Comparison of ENCODE assay signal across 1 cellular context in the genomic region with DNA sequence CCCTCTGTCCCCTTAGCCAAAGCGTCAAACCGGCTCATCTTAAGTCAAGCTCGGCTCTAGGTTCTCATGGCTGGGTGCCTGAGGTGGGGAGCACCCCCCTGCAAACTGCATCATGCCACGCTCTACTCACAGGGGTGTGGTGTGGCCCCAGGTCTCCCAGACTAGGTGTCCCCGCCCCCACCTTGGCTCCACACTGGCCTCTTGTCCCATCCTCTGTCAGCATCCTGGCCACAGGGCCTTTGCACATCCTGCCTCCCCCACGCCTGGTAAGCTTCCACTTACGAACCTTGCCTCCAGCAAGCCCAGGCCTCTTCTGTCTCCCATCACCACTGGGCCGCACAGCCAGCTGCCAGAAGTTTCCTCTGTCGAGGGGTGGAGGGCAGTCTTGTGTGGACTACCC.
TF ChIP-seq lines count a peak whose summit lies in the region.

No MANE protein-coding gene starts in this region.

TF ChIP-seq in WTC11, 78 proteins besides CTCF, POLR2A, EP300 and RAD21 (continued from another document):
- TF ChIP-seq, protein P1, sequence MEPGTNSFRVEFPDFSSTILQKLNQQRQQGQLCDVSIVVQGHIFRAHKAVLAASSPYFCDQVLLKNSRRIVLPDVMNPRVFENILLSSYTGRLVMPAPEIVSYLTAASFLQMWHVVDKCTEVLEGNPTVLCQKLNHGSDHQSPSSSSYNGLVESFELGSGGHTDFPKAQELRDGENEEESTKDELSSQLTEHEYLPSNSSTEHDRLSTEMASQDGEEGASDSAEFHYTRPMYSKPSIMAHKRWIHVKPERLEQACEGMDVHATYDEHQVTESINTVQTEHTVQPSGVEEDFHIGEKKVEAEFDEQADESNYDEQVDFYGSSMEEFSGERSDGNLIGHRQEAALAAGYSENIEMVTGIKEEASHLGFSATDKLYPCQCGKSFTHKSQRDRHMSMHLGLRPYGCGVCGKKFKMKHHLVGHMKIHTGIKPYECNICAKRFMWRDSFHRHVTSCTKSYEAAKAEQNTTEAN (CRISPR knock-in tag; IDR thresholded peaks at IDR 0.05): no peak
- no peak for TF ChIP-seq TCF7 (CRISPR knock-in tag; IDR thresholded peaks at IDR 0.05; ENCODE audit: low read depth)
- no peak for TF ChIP-seq ZNF232 (CRISPR knock-in tag; IDR thresholded peaks at IDR 0.05)
- TF ChIP-seq ZNF317 (CRISPR knock-in tag; IDR thresholded peaks at IDR 0.05; ENCODE audit: borderline replicate concordance, low read depth): no peak
- no peak for TF ChIP-seq E2F1 (CRISPR knock-in tag; IDR thresholded peaks at IDR 0.05)
- TF ChIP-seq, protein P2, sequence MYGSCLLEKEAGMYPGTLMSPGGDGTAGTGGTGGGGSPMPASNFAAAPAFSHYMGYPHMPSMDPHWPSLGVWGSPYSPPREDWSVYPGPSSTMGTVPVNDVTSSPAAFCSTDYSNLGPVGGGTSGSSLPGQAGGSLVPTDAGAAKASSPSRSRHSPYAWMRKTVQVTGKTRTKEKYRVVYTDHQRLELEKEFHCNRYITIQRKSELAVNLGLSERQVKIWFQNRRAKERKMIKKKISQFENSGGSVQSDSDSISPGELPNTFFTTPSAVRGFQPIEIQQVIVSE (CRISPR knock-in tag; IDR thresholded peaks at IDR 0.05; ENCODE audit: borderline replicate concordance): no peak
- no peak for TF ChIP-seq JAZF1 (CRISPR knock-in tag; IDR thresholded peaks at IDR 0.05)
- TF ChIP-seq ERG (CRISPR knock-in tag; IDR thresholded peaks at IDR 0.05): 0 out of 2 replicates have a peak, but pooled peaks have one; percentile 15
- TF ChIP-seq AFF4 (CRISPR knock-in tag; IDR thresholded peaks at IDR 0.05; ENCODE audit: borderline replicate concordance): no peak
- TF ChIP-seq ZNF219 (CRISPR knock-in tag; IDR thresholded peaks at IDR 0.05; ENCODE audit: borderline replicate concordance): no peak
- TF ChIP-seq CREM (CRISPR knock-in tag; IDR thresholded peaks at IDR 0.05): no peak
- no peak for TF ChIP-seq NFE2L1 (CRISPR knock-in tag; IDR thresholded peaks at IDR 0.05)
- no peak for TF ChIP-seq OVOL2 (CRISPR knock-in tag; IDR thresholded peaks at IDR 0.05; ENCODE audit: borderline replicate concordance)
- TF ChIP-seq NR2C2 (CRISPR knock-in tag; IDR thresholded peaks at IDR 0.05): no peak
- no peak for TF ChIP-seq TP53 (CRISPR knock-in tag; IDR thresholded peaks at IDR 0.05)
- TF ChIP-seq, protein P3, sequence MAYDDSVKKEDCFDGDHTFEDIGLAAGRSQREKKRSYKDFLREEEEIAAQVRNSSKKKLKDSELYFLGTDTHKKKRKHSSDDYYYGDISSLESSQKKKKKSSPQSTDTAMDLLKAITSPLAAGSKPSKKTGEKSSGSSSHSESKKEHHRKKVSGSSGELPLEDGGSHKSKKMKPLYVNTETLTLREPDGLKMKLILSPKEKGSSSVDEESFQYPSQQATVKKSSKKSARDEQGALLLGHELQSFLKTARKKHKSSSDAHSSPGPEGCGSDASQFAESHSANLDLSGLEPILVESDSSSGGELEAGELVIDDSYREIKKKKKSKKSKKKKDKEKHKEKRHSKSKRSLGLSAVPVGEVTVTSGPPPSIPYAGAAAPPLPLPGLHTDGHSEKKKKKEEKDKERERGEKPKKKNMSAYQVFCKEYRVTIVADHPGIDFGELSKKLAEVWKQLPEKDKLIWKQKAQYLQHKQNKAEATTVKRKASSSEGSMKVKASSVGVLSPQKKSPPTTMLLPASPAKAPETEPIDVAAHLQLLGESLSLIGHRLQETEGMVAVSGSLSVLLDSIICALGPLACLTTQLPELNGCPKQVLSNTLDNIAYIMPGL (CRISPR knock-in tag; IDR thresholded peaks at IDR 0.05): no peak
- no peak for TF ChIP-seq RELA (CRISPR knock-in tag; IDR thresholded peaks at IDR 0.05; ENCODE audit: borderline replicate concordance)
- TF ChIP-seq, protein P4, sequence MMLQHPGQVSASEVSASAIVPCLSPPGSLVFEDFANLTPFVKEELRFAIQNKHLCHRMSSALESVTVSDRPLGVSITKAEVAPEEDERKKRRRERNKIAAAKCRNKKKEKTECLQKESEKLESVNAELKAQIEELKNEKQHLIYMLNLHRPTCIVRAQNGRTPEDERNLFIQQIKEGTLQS (CRISPR knock-in tag; conservative IDR thresholded peaks at IDR 0.05): no peak
- peak; percentile 97 for TF ChIP-seq GTF2I (CRISPR knock-in tag; conservative IDR thresholded peaks at IDR 0.05)
- no peak for TF ChIP-seq ZNF416 (CRISPR knock-in tag; IDR thresholded peaks at IDR 0.05)
- TF ChIP-seq TEAD1 (CRISPR knock-in tag; IDR thresholded peaks at IDR 0.05): no peak
- no peak for TF ChIP-seq CREB1 (CRISPR knock-in tag; IDR thresholded peaks at IDR 0.05)
- TF ChIP-seq ZMAT4 (CRISPR knock-in tag; IDR thresholded peaks at IDR 0.05): no peak
- no peak for TF ChIP-seq ZNF263 (CRISPR knock-in tag; IDR thresholded peaks at IDR 0.05; ENCODE audit: low read depth)
- TF ChIP-seq MXD4 (CRISPR knock-in tag; IDR thresholded peaks at IDR 0.05; ENCODE audit: borderline replicate concordance): no peak
- no peak for TF ChIP-seq KAT7 (CRISPR knock-in tag; IDR thresholded peaks at IDR 0.05; ENCODE audit: borderline replicate concordance)
- TF ChIP-seq, protein P5, sequence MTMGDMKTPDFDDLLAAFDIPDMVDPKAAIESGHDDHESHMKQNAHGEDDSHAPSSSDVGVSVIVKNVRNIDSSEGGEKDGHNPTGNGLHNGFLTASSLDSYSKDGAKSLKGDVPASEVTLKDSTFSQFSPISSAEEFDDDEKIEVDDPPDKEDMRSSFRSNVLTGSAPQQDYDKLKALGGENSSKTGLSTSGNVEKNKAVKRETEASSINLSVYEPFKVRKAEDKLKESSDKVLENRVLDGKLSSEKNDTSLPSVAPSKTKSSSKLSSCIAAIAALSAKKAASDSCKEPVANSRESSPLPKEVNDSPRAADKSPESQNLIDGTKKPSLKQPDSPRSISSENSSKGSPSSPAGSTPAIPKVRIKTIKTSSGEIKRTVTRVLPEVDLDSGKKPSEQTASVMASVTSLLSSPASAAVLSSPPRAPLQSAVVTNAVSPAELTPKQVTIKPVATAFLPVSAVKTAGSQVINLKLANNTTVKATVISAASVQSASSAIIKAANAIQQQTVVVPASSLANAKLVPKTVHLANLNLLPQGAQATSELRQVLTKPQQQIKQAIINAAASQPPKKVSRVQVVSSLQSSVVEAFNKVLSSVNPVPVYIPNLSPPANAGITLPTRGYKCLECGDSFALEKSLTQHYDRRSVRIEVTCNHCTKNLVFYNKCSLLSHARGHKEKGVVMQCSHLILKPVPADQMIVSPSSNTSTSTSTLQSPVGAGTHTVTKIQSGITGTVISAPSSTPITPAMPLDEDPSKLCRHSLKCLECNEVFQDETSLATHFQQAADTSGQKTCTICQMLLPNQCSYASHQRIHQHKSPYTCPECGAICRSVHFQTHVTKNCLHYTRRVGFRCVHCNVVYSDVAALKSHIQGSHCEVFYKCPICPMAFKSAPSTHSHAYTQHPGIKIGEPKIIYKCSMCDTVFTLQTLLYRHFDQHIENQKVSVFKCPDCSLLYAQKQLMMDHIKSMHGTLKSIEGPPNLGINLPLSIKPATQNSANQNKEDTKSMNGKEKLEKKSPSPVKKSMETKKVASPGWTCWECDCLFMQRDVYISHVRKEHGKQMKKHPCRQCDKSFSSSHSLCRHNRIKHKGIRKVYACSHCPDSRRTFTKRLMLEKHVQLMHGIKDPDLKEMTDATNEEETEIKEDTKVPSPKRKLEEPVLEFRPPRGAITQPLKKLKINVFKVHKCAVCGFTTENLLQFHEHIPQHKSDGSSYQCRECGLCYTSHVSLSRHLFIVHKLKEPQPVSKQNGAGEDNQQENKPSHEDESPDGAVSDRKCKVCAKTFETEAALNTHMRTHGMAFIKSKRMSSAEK (CRISPR knock-in tag; IDR thresholded peaks at IDR 0.05; ENCODE audit: borderline replicate concordance): no peak
- TF ChIP-seq, protein P6, sequence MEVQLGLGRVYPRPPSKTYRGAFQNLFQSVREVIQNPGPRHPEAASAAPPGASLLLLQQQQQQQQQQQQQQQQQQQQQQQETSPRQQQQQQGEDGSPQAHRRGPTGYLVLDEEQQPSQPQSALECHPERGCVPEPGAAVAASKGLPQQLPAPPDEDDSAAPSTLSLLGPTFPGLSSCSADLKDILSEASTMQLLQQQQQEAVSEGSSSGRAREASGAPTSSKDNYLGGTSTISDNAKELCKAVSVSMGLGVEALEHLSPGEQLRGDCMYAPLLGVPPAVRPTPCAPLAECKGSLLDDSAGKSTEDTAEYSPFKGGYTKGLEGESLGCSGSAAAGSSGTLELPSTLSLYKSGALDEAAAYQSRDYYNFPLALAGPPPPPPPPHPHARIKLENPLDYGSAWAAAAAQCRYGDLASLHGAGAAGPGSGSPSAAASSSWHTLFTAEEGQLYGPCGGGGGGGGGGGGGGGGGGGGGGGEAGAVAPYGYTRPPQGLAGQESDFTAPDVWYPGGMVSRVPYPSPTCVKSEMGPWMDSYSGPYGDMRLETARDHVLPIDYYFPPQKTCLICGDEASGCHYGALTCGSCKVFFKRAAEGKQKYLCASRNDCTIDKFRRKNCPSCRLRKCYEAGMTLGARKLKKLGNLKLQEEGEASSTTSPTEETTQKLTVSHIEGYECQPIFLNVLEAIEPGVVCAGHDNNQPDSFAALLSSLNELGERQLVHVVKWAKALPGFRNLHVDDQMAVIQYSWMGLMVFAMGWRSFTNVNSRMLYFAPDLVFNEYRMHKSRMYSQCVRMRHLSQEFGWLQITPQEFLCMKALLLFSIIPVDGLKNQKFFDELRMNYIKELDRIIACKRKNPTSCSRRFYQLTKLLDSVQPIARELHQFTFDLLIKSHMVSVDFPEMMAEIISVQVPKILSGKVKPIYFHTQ (CRISPR knock-in tag; IDR thresholded peaks at IDR 0.05): no peak
- peak; percentile 30; the same call in 1 of the 2 replicates for TF ChIP-seq ZNF121 (CRISPR knock-in tag; IDR thresholded peaks at IDR 0.05)
- TF ChIP-seq GRHL2 (CRISPR knock-in tag; IDR thresholded peaks at IDR 0.05; ENCODE audit: insufficient replicate concordance, severe bottlenecking): no peak
- TF ChIP-seq, protein P7, sequence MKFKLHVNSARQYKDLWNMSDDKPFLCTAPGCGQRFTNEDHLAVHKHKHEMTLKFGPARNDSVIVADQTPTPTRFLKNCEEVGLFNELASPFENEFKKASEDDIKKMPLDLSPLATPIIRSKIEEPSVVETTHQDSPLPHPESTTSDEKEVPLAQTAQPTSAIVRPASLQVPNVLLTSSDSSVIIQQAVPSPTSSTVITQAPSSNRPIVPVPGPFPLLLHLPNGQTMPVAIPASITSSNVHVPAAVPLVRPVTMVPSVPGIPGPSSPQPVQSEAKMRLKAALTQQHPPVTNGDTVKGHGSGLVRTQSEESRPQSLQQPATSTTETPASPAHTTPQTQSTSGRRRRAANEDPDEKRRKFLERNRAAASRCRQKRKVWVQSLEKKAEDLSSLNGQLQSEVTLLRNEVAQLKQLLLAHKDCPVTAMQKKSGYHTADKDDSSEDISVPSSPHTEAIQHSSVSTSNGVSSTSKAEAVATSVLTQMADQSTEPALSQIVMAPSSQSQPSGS (CRISPR knock-in tag; IDR thresholded peaks at IDR 0.05; ENCODE audit: borderline replicate concordance, low read depth): no peak
- TF ChIP-seq EMX1 (CRISPR knock-in tag; IDR thresholded peaks at IDR 0.05): no peak
- TF ChIP-seq, protein P8, sequence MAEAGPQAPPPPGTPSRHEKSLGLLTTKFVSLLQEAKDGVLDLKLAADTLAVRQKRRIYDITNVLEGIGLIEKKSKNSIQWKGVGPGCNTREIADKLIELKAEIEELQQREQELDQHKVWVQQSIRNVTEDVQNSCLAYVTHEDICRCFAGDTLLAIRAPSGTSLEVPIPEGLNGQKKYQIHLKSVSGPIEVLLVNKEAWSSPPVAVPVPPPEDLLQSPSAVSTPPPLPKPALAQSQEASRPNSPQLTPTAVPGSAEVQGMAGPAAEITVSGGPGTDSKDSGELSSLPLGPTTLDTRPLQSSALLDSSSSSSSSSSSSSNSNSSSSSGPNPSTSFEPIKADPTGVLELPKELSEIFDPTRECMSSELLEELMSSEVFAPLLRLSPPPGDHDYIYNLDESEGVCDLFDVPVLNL (CRISPR knock-in tag; IDR thresholded peaks at IDR 0.05; ENCODE audit: borderline replicate concordance, low read depth): no peak
TF ChIP-seq in WTC11: peak in this region for 5.
